9 cellular contexts compared by ENCODE assay signal in genomic region chr15:48250640-48251076, GRCh38. TPM values are rescaled to one million over a fixed set of nuclear protein-coding genes. Genes with fewer than 3 reads are reported as not detected.
A peak's percentile ranks its signal among the peaks of the same experiment; 100 is the strongest.
DNase-seq lines count a peak whose midpoint lies in the region; ATAC-seq and TF ChIP-seq lines count a peak whose summit lies in the region.
"Had no signal": no experiment of that assay in that cellular context is flagged by ENCODE, and none has a peak within 500 bp of the region (broad histone marks: within the 10 kb centered on the region; RNA-seq: fewer than 3 reads in every experiment).

No MANE protein-coding gene starts in this region.

- no peak overlapping the region for H2AFZ ChIP-seq in DND-41 (ENCODE audit: low read depth, low read length)
- H2AFZ ChIP-seq in hepatocyte: no peak overlapping the region

- H3K79me2 ChIP-seq in DND-41 (ENCODE audit: insufficient read depth, low read length) (no peaks in the 10 kb centered on the region), hepatocyte (no peaks in the 10 kb centered on the region)

- H3K36me3 Mint-ChIP-seq in activated CD8-positive, alpha-beta T cell treated with anti-CD3 and anti-CD28 coated beads for 36 hours (ENCODE audit: low read depth): no peaks in the 10 kb centered on the region
- no peaks in the 10 kb centered on the region for H3K36me3 Mint-ChIP-seq in natural killer cell

- DNase-seq in DND-41: peak; percentile 4
- peak; percentile 29 for DNase-seq in HEK293T (ENCODE audit: extremely low spot score)
- DNase-seq in NCI-H446 treated with DMSO at 0.1 percent for 48 hours (lab: John Stamatoyannopoulos, UW): peak; percentile 62
- peak; percentile 43 for DNase-seq in activated CD8-positive, alpha-beta T cell treated with anti-CD3 and anti-CD28 coated beads for 36 hours
- DNase-seq in hepatocyte (ENCODE audit: low spot score): peak; percentile 67
- DNase-seq in spleen: no peak
- no peak for DNase-seq in natural killer cell

- 52% methylated on average over 4 of the region's 6 CpGs for WGBS in hepatocyte (ENCODE audit: low lambda C conversion rate, missing lambda C conversion rate)
- WGBS in spleen, 5 donors: 32 to 42% (median 37%) methylated on average over 6 of the region's 6 CpGs

- H3K4me1 Mint-ChIP-seq in activated CD8-positive, alpha-beta T cell treated with anti-CD3 and anti-CD28 coated beads for 36 hours (ENCODE audit: low read depth): no peaks in the 10 kb centered on the region
- no peaks in the 10 kb centered on the region for H3K4me1 Mint-ChIP-seq in natural killer cell

- H3K27me3 ChIP-seq in DND-41 (ENCODE audit: insufficient read depth, low read length, poor library complexity): no peaks in the 10 kb centered on the region
- H3K27me3 ChIP-seq in hepatocyte: no peaks in the 10 kb centered on the region
- H3K27me3 ChIP-seq in spleen (replicated peaks in 1 of 7): peaks cover 0 to 19% (median 0%) of the 10 kb centered on the region in 7 donors

- no peak overlapping the region for H3K27ac ChIP-seq in DND-41 (ENCODE audit: low read length)
- H3K27ac ChIP-seq in hepatocyte: no peak overlapping the region
- H3K27ac ChIP-seq in spleen: no peak overlapping the region

- H3K4me3 Mint-ChIP-seq in activated CD8-positive, alpha-beta T cell treated with anti-CD3 and anti-CD28 coated beads for 36 hours: no peak overlapping the region
- H3K4me3 Mint-ChIP-seq in natural killer cell: no peak overlapping the region

- H3K36me3 ChIP-seq in DND-41 (ENCODE audit: insufficient read depth, low read length) (no peaks in the 10 kb centered on the region), hepatocyte (replicated peaks; ENCODE audit: insufficient read depth, low read depth) (no peaks in the 10 kb centered on the region), spleen (no peaks in the 10 kb centered on the region)

- CTCF ChIA-PET in HEK293T (lab: Yijun Ruan, JAX): no interaction called here
- CTCF ChIA-PET in activated CD8-positive, alpha-beta T cell treated with anti-CD3 and anti-CD28 coated beads for 36 hours (lab: Charles Lee): interaction anchor here (0.7 to 1.9 kb wide), 3 partner anchors 11 to 63 kb away, joined by 3 to 6 read pairs (median 4); no protein-coding TSS in a partner anchor

- H3K4me1 ChIP-seq in DND-41 (ENCODE audit: insufficient read depth, low read length): no peaks in the 10 kb centered on the region
- H3K4me1 ChIP-seq in hepatocyte (ENCODE audit: insufficient read depth): no peaks in the 10 kb centered on the region
- H3K4me1 ChIP-seq in spleen: no peaks in the 10 kb centered on the region

- POLR2A ChIA-PET in HEK293T (lab: Yijun Ruan, JAX): no interaction called here
- POLR2A ChIA-PET in activated CD8-positive, alpha-beta T cell treated with anti-CD3 and anti-CD28 coated beads for 36 hours (lab: Charles Lee): no interaction called here

- peaks cover 5% of the 10 kb centered on the region for H3K27me3 Mint-ChIP-seq in activated CD8-positive, alpha-beta T cell treated with anti-CD3 and anti-CD28 coated beads for 36 hours
- H3K27me3 Mint-ChIP-seq in natural killer cell (ENCODE audit: low read depth in 2 of 2): peaks cover 5 to 24% of the 10 kb centered on the region in 2 donors

- no peak overlapping the region for H3K9ac ChIP-seq in DND-41 (ENCODE audit: low read depth, low read length)

- TF ChIP-seq POLR2A in spleen (IDR thresholded peaks at IDR 0.05): no peak

- H4K20me1 ChIP-seq in DND-41 (ENCODE audit: insufficient read depth, low read length) (no peaks in the 10 kb centered on the region), hepatocyte (ENCODE audit: insufficient read depth, poor library complexity, severe bottlenecking) (no peaks in the 10 kb centered on the region)

- H3K9me3 ChIP-seq in DND-41 (ENCODE audit: insufficient read depth, low read length, severe bottlenecking): no peaks in the 10 kb centered on the region
- no peaks in the 10 kb centered on the region for H3K9me3 ChIP-seq in hepatocyte (ENCODE audit: low read depth)
- no peaks in the 10 kb centered on the region for H3K9me3 ChIP-seq in spleen

- ATAC-seq in DND-41 (ENCODE audit: insufficient read depth, low read depth): no peak
- no peak for ATAC-seq in activated CD8-positive, alpha-beta T cell treated with anti-CD3 and anti-CD28 coated beads for 36 hours
- no peak for ATAC-seq in HG03460 (IDR thresholded peaks at IDR 0.05; ENCODE audit: unreplicated experiment)
- ATAC-seq in natural killer cell: no peak

- H3K9me2 ChIP-seq in hepatocyte (replicated peaks; ENCODE audit: insufficient read depth): no peaks in the 10 kb centered on the region

- TF ChIP-seq CTCF in DND-41 (IDR thresholded peaks at IDR 0.05; ENCODE audit: borderline replicate concordance, extremely low read depth, low read length, poor library complexity, severe bottlenecking): peak; percentile 61
- TF ChIP-seq CTCF in activated CD8-positive, alpha-beta T cell treated with anti-CD3 and anti-CD28 coated beads for 36 hours (IDR thresholded peaks at IDR 0.05): peak; percentile 66
- TF ChIP-seq CTCF in hepatocyte (IDR thresholded peaks at IDR 0.05; ENCODE audit: poor library complexity): peak; percentile 61
- TF ChIP-seq CTCF in spleen (IDR thresholded peaks at IDR 0.05 in 8 of 11, conservative IDR thresholded peaks at IDR 0.05 in 3 of 11): peak in 10 of 11 experiments; percentile 11 to 58 (median 46)
- no peak for TF ChIP-seq CTCF in natural killer cell (IDR thresholded peaks at IDR 0.05)

- no peak overlapping the region for H3K4me2 ChIP-seq in DND-41 (ENCODE audit: insufficient read depth, low read length)
- no peak overlapping the region for H3K4me2 ChIP-seq in hepatocyte

- H3K4me3 ChIP-seq in DND-41 (ENCODE audit: low read depth in 1 of 2, low read length in 2 of 2): no peak overlapping the region
- H3K4me3 ChIP-seq in hepatocyte: no peak overlapping the region
- no peak overlapping the region for H3K4me3 ChIP-seq in spleen

- intact Hi-C loops in activated CD8-positive, alpha-beta T cell treated with anti-CD3 and anti-CD28 coated beads for 36 hours (cut with micrococcal nuclease): loop anchor here (10.0 kb wide), 1 partner anchor 146 kb away; no protein-coding TSS in a partner anchor
- intact Hi-C loops in spleen (cut with DNase I; ENCODE audit: low total_unique reads) (no loop called here), natural killer cell (cut with micrococcal nuclease) (no loop called here)

- H3K27ac Mint-ChIP-seq in activated CD8-positive, alpha-beta T cell treated with anti-CD3 and anti-CD28 coated beads for 36 hours: no peak overlapping the region
- no peak overlapping the region for H3K27ac Mint-ChIP-seq in natural killer cell

- no peaks in the 10 kb centered on the region for H3K9me3 Mint-ChIP-seq in activated CD8-positive, alpha-beta T cell treated with anti-CD3 and anti-CD28 coated beads for 36 hours
- H3K9me3 Mint-ChIP-seq in natural killer cell: no peaks in the 10 kb centered on the region

TF ChIP-seq in HEK293T, 16 proteins besides CTCF, POLR2A, EP300 and RAD21:
- TF ChIP-seq ZNF384 (IDR thresholded peaks at IDR 0.05): no peak
- no peak for TF ChIP-seq FOXM1 (IDR thresholded peaks at IDR 0.05; ENCODE audit: borderline replicate concordance)
- no peak for TF ChIP-seq BHLHE40 (IDR thresholded peaks at IDR 0.05; ENCODE audit: borderline replicate concordance)
- no peak for TF ChIP-seq FOXK2 (IDR thresholded peaks at IDR 0.05)
- TF ChIP-seq ELF4 (IDR thresholded peaks at IDR 0.05): no peak

RNA-seq across cellular contexts. Expression of gene SLC12A1, which starts 44.6 kb away (rescaled TPM):
- total RNA-seq in activated CD8-positive, alpha-beta T cell treated with anti-CD3 and anti-CD28 coated beads for 36 hours: not detected
- total RNA-seq in hepatocyte (not detected in 2 replicates), spleen (not detected), natural killer cell (not detected)
- polyA plus RNA-seq in hepatocyte (not detected in 2 replicates), spleen (under 1 TPM in 2 of 3 donors, not detected in 1; 0.02 TPM)
- total RNA-seq: activated CD8-positive, alpha-beta memory T cell treated with anti-CD3 and anti-CD28 coated beads for 36 hours had no signal

RNA-seq across cellular contexts. Expression of gene CTXN2, which starts 59.2 kb away (rescaled TPM):
- not detected for total RNA-seq in activated CD8-positive, alpha-beta T cell treated with anti-CD3 and anti-CD28 coated beads for 36 hours
- total RNA-seq in hepatocyte (0.12 TPM in 1 of 2 replicates, not detected in the other), spleen (not detected), natural killer cell (not detected)
- polyA plus RNA-seq in hepatocyte (not detected in 2 replicates), spleen (not detected)
- total RNA-seq: activated CD8-positive, alpha-beta memory T cell treated with anti-CD3 and anti-CD28 coated beads for 36 hours had no signal

Comparison
In these comparisons a context has a peak if more than half of its experiments do, and no peak if none do; other contexts are left out.
1. DNase-seq: peak in DND-41 (single experiment), HEK293T (single experiment), NCI-H446 treated with DMSO at 0.1 percent for 48 hours (single experiment), activated CD8-positive, alpha-beta T cell treated with anti-CD3 and anti-CD28 coated beads for 36 hours (single experiment) and hepatocyte (single experiment); none in spleen (single experiment) and natural killer cell (single experiment).